8 cellular contexts compared by ENCODE assay signal in the genomic region with DNA sequence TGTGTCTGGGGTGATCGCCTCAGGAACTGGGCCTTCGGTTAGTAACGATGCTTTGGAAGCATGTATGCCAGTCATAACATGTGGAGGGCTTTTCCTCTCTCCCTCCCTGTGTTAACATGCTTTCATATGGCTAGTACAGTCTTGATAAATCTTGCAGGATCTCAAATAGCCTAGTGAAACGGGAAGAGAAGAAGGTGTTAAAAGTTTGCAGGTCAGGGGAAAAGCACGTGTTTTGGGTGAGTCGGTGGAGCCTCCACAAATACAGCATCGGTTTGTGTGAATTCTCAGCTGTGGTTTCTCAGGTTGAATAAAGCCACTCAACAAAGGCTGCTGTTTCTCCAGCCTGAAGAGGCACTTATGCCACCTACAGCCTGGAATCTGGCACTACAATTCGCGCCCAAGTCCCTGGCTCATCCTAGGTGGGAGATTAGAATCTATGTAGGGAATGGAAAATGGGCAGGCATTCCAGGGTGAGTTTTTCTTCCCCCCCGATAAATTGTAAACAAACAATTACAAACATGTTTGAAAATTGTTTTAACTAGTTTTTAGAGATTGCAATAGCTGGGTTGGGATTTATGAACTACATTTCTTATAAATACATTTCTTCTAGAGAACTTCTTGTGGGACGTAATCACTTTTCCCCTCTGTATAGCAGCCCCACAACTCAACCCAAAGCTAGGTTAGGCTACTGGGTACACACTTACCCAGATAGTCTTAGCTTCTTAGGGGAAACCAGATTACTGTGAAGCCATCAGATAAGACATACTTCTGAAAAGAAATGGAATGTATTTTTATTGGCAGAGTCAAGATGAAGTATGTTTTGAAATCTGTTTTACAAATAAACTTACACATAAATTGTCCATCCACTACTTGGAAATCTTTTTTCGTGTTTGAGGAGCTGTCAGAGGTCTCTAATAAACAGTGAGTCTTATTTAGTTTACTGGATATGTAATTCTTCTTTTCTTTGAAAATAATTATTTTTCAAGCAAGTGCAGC. TPM values are rescaled to one million over a fixed set of nuclear protein-coding genes. Genes with fewer than 3 reads are reported as not detected.
DNase-seq lines count a peak whose midpoint lies in the region; ATAC-seq and TF ChIP-seq lines count a peak whose summit lies in the region.

No MANE protein-coding gene starts in this region.

- TF ChIP-seq CTCF in AG09319 (IDR thresholded peaks at IDR 0.05; ENCODE audit: low read depth, low read length) (peak; percentile 99), kidney epithelial cell (IDR thresholded peaks at IDR 0.05; ENCODE audit: insufficient read depth, low read length, poor library complexity, severe bottlenecking) (peak; percentile 89)

- H3K36me3 ChIP-seq in kidney epithelial cell (ENCODE audit: control insufficient read depth, insufficient read depth, low read length) = no peaks in the 10 kb centered on the region

- H3K27me3 ChIP-seq in kidney epithelial cell (ENCODE audit: control insufficient read depth, insufficient read depth, low read length) = peaks cover 8% of the 10 kb centered on the region

- H3K4me3 ChIP-seq in kidney epithelial cell (ENCODE audit: low read depth, low read length) = no peak overlapping the region

- peak; percentile 14 for DNase-seq in AG09319 (ENCODE audit: extremely low read depth, low read depth)
- peak; percentile 29 for DNase-seq in NCI-H1105 (lab: John Stamatoyannopoulos, UW)
- peak; percentile 20 for DNase-seq in T1000 (lab: John Stamatoyannopoulos, UW)
- peak; percentile 80 for DNase-seq in cerebellar cortex (ENCODE audit: low spot score)
- peak; percentile 50 for DNase-seq in kidney epithelial cell (ENCODE audit: low read depth)
- DNase-seq in stimulated activated CD4-positive, alpha-beta T cell treated with anti-CD3 and anti-CD28 coated beads, Interleukin-4, amount 100 ng/mL, for 24 hours = peak; percentile 63

- ATAC-seq in GM18502 (IDR thresholded peaks at IDR 0.05; ENCODE audit: poor library complexity, unreplicated experiment) (peak; percentile 98), HG02763 (IDR thresholded peaks at IDR 0.05; ENCODE audit: unreplicated experiment) (peak; percentile 96)

RNA-seq across cellular contexts. Expression of gene GLRX3, which starts 8.3 kb away (rescaled TPM):
- 136 and 192 TPM in 2 replicates for total RNA-seq in kidney epithelial cell

RNA-seq across cellular contexts. Expression of gene C10orf143, which starts 17.3 kb away (rescaled TPM):
- total RNA-seq in kidney epithelial cell = 0.75 and 0.88 TPM in 2 replicates

Comparison
In these comparisons a context has a peak if more than half of its experiments do, and no peak if none do; other contexts are left out.
1. DNase-seq: peak in every context shown above with its lines; median percentile 80 in cerebellar cortex; 63 in stimulated activated CD4-positive, alpha-beta T cell treated with anti-CD3 and anti-CD28 coated beads, Interleukin-4, amount 100 ng/mL, for 24 hours; 50 in kidney epithelial cell; 29 in NCI-H1105; 20 in T1000; 14 in AG09319.